ENCODE assay signal across 28 cellular contexts in genomic region chr11:131851951-131852350, GRCh38.
"Had no signal": no experiment of that assay in that cellular context is flagged by ENCODE, and none has a peak within 500 bp of the region (broad histone marks: within the 10 kb centered on the region; RNA-seq: fewer than 3 reads in every experiment).

No MANE protein-coding gene starts in this region.

- H3K27ac Mint-ChIP-seq: activated CD4-positive, alpha-beta memory T cell treated with anti-CD3 and anti-CD28 coated beads for 36 hours; activated CD4-positive, alpha-beta T cell treated with anti-CD3 and anti-CD28 coated beads, Interleukin-2, amount 10 ng/mL, durations not matched to agents 24 days and 14 days; activated T-helper 1 cell treated with anti-CD3 and anti-CD28 coated beads, Interleukin-12 subunit alpha, Interleukin-12 subunit beta, Interleukin-2, Interleukin-4 antibody, amounts not matched to agents 30 ng/mL and 10 ng/mL and 1 ng/mL, durations not matched to agents 14 hours and 24 hours and 36 hours; immature natural killer cell; mesothelial cell of epicardium; naive thymus-derived CD4-positive, alpha-beta T cell; stimulated activated naive B cell treated with anti-CD40 and anti-IgM and Interleukin-4, amounts not matched to agents 10 μg/mL and 1 μg/mL and 100 μg/mL, for 72 hours; T-helper 1 cell treated with Interleukin-12 subunit alpha and Interleukin-12 subunit beta and Interleukin-4 antibody, amounts not matched to agents 30 μg/mL and 1 μg/mL, for 36 hours had no signal

- H3K4me3 ChIP-seq: gastrocnemius medialis, right atrium auricular region, stomach, tibial artery had no signal

- H3K4me1 ChIP-seq: gastrocnemius medialis, right atrium auricular region, stomach, tibial artery had no signal

- H3K27me3 Mint-ChIP-seq: activated CD4-positive, alpha-beta memory T cell treated with anti-CD3 and anti-CD28 coated beads for 36 hours; activated CD4-positive, alpha-beta T cell treated with anti-CD3 and anti-CD28 coated beads, Interleukin-2, amount 10 ng/mL, durations not matched to agents 24 days and 14 days; central memory CD8-positive, alpha-beta T cell had no signal

- H3K9me3 Mint-ChIP-seq: activated CD4-positive, alpha-beta memory T cell treated with anti-CD3 and anti-CD28 coated beads for 36 hours; activated CD4-positive, alpha-beta T cell treated with anti-CD3 and anti-CD28 coated beads, Interleukin-2, amount 10 ng/mL, durations not matched to agents 24 days and 14 days; activated T-helper 1 cell treated with anti-CD3 and anti-CD28 coated beads, Interleukin-12 subunit alpha, Interleukin-12 subunit beta, Interleukin-2, Interleukin-4 antibody, amounts not matched to agents 30 ng/mL and 10 ng/mL and 1 ng/mL, durations not matched to agents 14 hours and 24 hours and 36 hours; mesothelial cell of epicardium; T-helper 1 cell treated with Interleukin-12 subunit alpha and Interleukin-12 subunit beta and Interleukin-4 antibody, amounts not matched to agents 30 μg/mL and 1 μg/mL, for 36 hours had no signal

- H3K9me3 ChIP-seq: gastrocnemius medialis, right atrium auricular region, stomach, tibial artery had no signal

- H3K27ac ChIP-seq: gastrocnemius medialis, right atrium auricular region, stomach, tibial artery, WERI-Rb-1 had no signal

- DNase-seq: activated CD4-positive, alpha-beta memory T cell treated with anti-CD3 and anti-CD28 coated beads for 36 hours; activated CD4-positive, alpha-beta T cell treated with anti-CD3 and anti-CD28 coated beads, Interleukin-2, amount 10 ng/mL, durations not matched to agents 24 days and 14 days; activated CD4-positive, CD25-positive, alpha-beta regulatory T cell treated with anti-CD3 and anti-CD28 coated beads, Interleukin-2, amount 50 U/mL, for 72 hours; activated CD8-positive, alpha-beta memory T cell treated with anti-CD3 and anti-CD28 coated beads, Interleukin-2, amount 50 U/mL, for 4 hours; activated gamma-delta T cell; activated naive CD4-positive, alpha-beta T cell treated with anti-CD3 and anti-CD28 coated beads, Interleukin-2, amount 50 U/mL, for 16 hours; activated T-cell treated with anti-CD3 and anti-CD28 coated beads, Interleukin-2, amount 50 U/mL, for 1 hour; dermis blood vessel endothelial cell; effector CD4-positive, alpha-beta T cell; gastrocnemius medialis; glutamatergic neuron; immature natural killer cell; kidney; left colon; naive thymus-derived CD4-positive, alpha-beta T cell; occipital lobe; stimulated activated CD4-positive, alpha-beta T cell treated with anti-CD3 and anti-CD28 coated beads, Interleukin-15, amount 100 ng/mL, for 24 hours; stimulated activated CD4-positive, alpha-beta T cell treated with anti-CD3 and anti-CD28 coated beads, Interleukin-2, amount 100 ng/mL, for 24 hours; stimulated activated naive B cell treated with anti-CD40 and anti-IgM and Interleukin-4, amounts not matched to agents 10 μg/mL and 1 μg/mL and 100 μg/mL, for 72 hours; stomach; T-helper 9 cell; tibial artery; WERI-Rb-1 had no signal

- H3K4me1 Mint-ChIP-seq: activated CD4-positive, alpha-beta T cell treated with anti-CD3 and anti-CD28 coated beads, Interleukin-2, amount 10 ng/mL, durations not matched to agents 24 days and 14 days; central memory CD8-positive, alpha-beta T cell; immature natural killer cell; naive thymus-derived CD4-positive, alpha-beta T cell; stimulated activated naive B cell treated with anti-CD40 and anti-IgM and Interleukin-4, amounts not matched to agents 10 μg/mL and 1 μg/mL and 100 μg/mL, for 72 hours had no signal

- H3K36me3 ChIP-seq: gastrocnemius medialis, right atrium auricular region, stomach, tibial artery, WERI-Rb-1 had no signal

- H3K4me3 Mint-ChIP-seq: activated CD4-positive, alpha-beta memory T cell treated with anti-CD3 and anti-CD28 coated beads for 36 hours; activated CD4-positive, alpha-beta T cell treated with anti-CD3 and anti-CD28 coated beads, Interleukin-2, amount 10 ng/mL, durations not matched to agents 24 days and 14 days; activated T-helper 1 cell treated with anti-CD3 and anti-CD28 coated beads, Interleukin-12 subunit alpha, Interleukin-12 subunit beta, Interleukin-2, Interleukin-4 antibody, amounts not matched to agents 30 ng/mL and 10 ng/mL and 1 ng/mL, durations not matched to agents 14 hours and 24 hours and 36 hours; central memory CD8-positive, alpha-beta T cell; immature natural killer cell; mesothelial cell of epicardium; naive thymus-derived CD4-positive, alpha-beta T cell; stimulated activated naive B cell treated with anti-CD40 and anti-IgM and Interleukin-4, amounts not matched to agents 10 μg/mL and 1 μg/mL and 100 μg/mL, for 72 hours; T-helper 1 cell treated with Interleukin-12 subunit alpha and Interleukin-12 subunit beta and Interleukin-4 antibody, amounts not matched to agents 30 μg/mL and 1 μg/mL, for 36 hours had no signal

- H3K27me3 ChIP-seq: gastrocnemius medialis, right atrium auricular region, tibial artery had no signal

- H3K36me3 Mint-ChIP-seq: activated CD4-positive, alpha-beta memory T cell treated with anti-CD3 and anti-CD28 coated beads for 36 hours; immature natural killer cell; mesothelial cell of epicardium; naive thymus-derived CD4-positive, alpha-beta T cell; stimulated activated naive B cell treated with anti-CD40 and anti-IgM and Interleukin-4, amounts not matched to agents 10 μg/mL and 1 μg/mL and 100 μg/mL, for 72 hours had no signal
